In the genomic region with DNA sequence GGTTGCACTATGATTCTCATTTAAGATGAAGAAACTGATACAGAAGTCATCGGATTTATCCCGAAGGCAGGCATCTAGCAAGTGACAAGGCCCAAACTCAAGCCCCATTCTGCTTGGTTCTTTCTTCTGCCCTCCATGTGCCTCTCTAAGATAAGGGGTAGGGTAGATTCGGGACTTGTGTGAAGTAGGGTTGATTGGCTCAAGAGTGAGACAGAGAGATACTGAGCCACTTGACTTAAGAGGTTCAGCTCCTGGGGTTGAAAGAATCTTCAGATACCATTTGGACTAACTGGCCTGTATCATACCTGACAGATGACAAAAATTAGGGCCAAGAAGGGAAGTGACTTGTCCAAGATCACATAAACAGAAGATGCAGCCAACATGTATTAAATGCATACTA, we compare ENCODE assay signal across 8 cellular contexts. TPM values are rescaled to one million over a fixed set of nuclear protein-coding genes. Genes with fewer than 3 reads are reported as not detected.
A peak's percentile ranks its signal among the peaks of the same experiment; 100 is the strongest.
DNase-seq lines count a peak whose midpoint lies in the region; ATAC-seq, FAIRE-seq and TF ChIP-seq lines count a peak whose summit lies in the region.

No MANE protein-coding gene starts in this region.

- H3K27me3 ChIP-seq in DOHH2 (ENCODE audit: control insufficient read depth, low read length) (no peaks in the 10 kb centered on the region), PC-9 (ENCODE audit: insufficient read depth, low read depth) (no peaks in the 10 kb centered on the region), pancreas (no peaks in the 10 kb centered on the region)

- intact Hi-C loops in PC-9 (cut with micrococcal nuclease; ENCODE audit: unreplicated experiment): no loop called here
- intact Hi-C loops in pancreas (cut with DNase I): no loop called here

- no TSS peak for BruUV-seq in PC-9 (replicated peaks; lab: Mats Ljungman, UMichigan)

- no peaks in the 10 kb centered on the region for H3F3A ChIP-seq in DOHH2 (ENCODE audit: control insufficient read depth, insufficient read depth)
- H3F3A ChIP-seq in PC-9 (ENCODE audit: insufficient read depth, low read depth): no peaks in the 10 kb centered on the region; the same call in 1 of the 2 replicates

- DNase-seq in PC-9: no peak
- DNase-seq in epithelial cell of prostate (ENCODE audit: low read depth, low spot score): no peak
- no peak for DNase-seq in pancreas
- DNase-seq in NCI-H1048 (lab: John Stamatoyannopoulos, UW): no peak
- no peak for DNase-seq in activated effector memory CD4-positive, alpha-beta T cell treated with Interleukin-2 at 50 U/mL for 16 hours

- peaks cover 46% of the 10 kb centered on the region for H3K36me3 ChIP-seq in DOHH2 (ENCODE audit: control insufficient read depth, low read length)
- no peaks in the 10 kb centered on the region; the same call in 1 of the 2 replicates for H3K36me3 ChIP-seq in PC-9 (ENCODE audit: low read depth)
- peaks cover 0 to 11% (median 11%) of the 10 kb centered on the region in 3 donors for H3K36me3 ChIP-seq in pancreas

- no peak for ATAC-seq in pancreas
- ATAC-seq in HG03521 (IDR thresholded peaks at IDR 0.05; ENCODE audit: unreplicated experiment): no peak
- no peak for ATAC-seq in HG02938 (IDR thresholded peaks at IDR 0.05; ENCODE audit: unreplicated experiment)

- POLR2A ChIA-PET in PC-9 (lab: Charles Lee; ENCODE audit: unreplicated experiment): interaction anchor here (0.9 kb wide), 1 partner anchor 41 kb away, joined by 5 read pairs; no protein-coding TSS in a partner anchor

- H3K4me3 ChIP-seq in DOHH2 (ENCODE audit: low read length) (peak overlapping the region; percentile 92), PC-9 (peak overlapping the region; percentile 82), pancreas (peak overlapping the region; percentile 68 to 91 (median 85))

- H3K9me2 ChIP-seq in DOHH2 (replicated peaks; ENCODE audit: control insufficient read depth, low read length) (no peaks in the 10 kb centered on the region), PC-9 (ENCODE audit: insufficient read depth) (no peaks in the 10 kb centered on the region)

- CTCF ChIA-PET in PC-9 (lab: Charles Lee): no interaction called here

- H3K4me1 ChIP-seq in DOHH2 (ENCODE audit: control insufficient read depth, low read length): peaks cover 26% of the 10 kb centered on the region
- H3K4me1 ChIP-seq in PC-9 (replicated peaks; ENCODE audit: insufficient read depth): peaks cover 13% of the 10 kb centered on the region
- H3K4me1 ChIP-seq in pancreas: peaks cover 1 to 13% (median 7%) of the 10 kb centered on the region in 3 donors

- H3K27ac ChIP-seq in DOHH2 (ENCODE audit: low read depth, low read length) (0 out of 2 replicates have a peak overlapping the region, but pooled peaks have one; percentile 65), PC-9 (no peak overlapping the region), epithelial cell of prostate (peak overlapping the region; percentile 74), pancreas (peak overlapping the region in 3 of 4 donors; percentile 81 to 90 (median 87))

- no peaks in the 10 kb centered on the region for H3K9me3 ChIP-seq in DOHH2 (ENCODE audit: control insufficient read depth, insufficient read depth, low read length)
- H3K9me3 ChIP-seq in PC-9 (ENCODE audit: insufficient read depth, low read depth): no peaks in the 10 kb centered on the region
- no peaks in the 10 kb centered on the region for H3K9me3 ChIP-seq in pancreas

- H3K4me2 ChIP-seq in DOHH2 (ENCODE audit: low read length) (peak overlapping the region; percentile 89), PC-9 (peak overlapping the region; percentile 97)

- H4K20me1 ChIP-seq in DOHH2 (ENCODE audit: control insufficient read depth, insufficient read depth, low read depth, low read length) (no peaks in the 10 kb centered on the region), PC-9 (ENCODE audit: insufficient read depth) (no peaks in the 10 kb centered on the region)

- no peak overlapping the region; the same call in 1 of the 2 replicates for H2AFZ ChIP-seq in PC-9

- 31 to 40% methylated on average over 3 of the region's 3 CpGs for WGBS in pancreas, 2 donors

- no peak for FAIRE-seq in pancreas (lab: Jason Lieb, UNC)

- peaks cover 46% of the 10 kb centered on the region for H3K79me2 ChIP-seq in DOHH2 (ENCODE audit: control insufficient read depth, low read length)
- peaks cover 22% of the 10 kb centered on the region for H3K79me2 ChIP-seq in PC-9 (ENCODE audit: low read depth)

- TF ChIP-seq CTCF in DOHH2 (IDR thresholded peaks at IDR 0.05; ENCODE audit: low read depth, low read length, poor library complexity, severe bottlenecking) (no peak), PC-9 (conservative IDR thresholded peaks at IDR 0.05) (no peak), pancreas (IDR thresholded peaks at IDR 0.05) (no peak)

RNA-seq across cellular contexts. Expression of a gene that starts 0.9 kb away (rescaled TPM):
- total RNA-seq in PC-9 (2021) (30.8 and 31.0 TPM in 2 replicates), pancreas (10 to 100 TPM; 10.4 to 20.4 (median 17.8) TPM)
- polyA plus RNA-seq in pancreas: 1 to 10 TPM; 6.9 TPM

RNA-seq across cellular contexts. Expression of a gene that starts 31.7 kb away (rescaled TPM):
- total RNA-seq in PC-9 (2021) (30.1 and 34.3 TPM in 2 replicates), pancreas (10 to 100 TPM; 10.7 to 32.5 (median 14.6) TPM)
- 10 to 100 TPM; 13.4 to 22.6 TPM for polyA plus RNA-seq in pancreas
